In genomic region chr15:25939122-25939521, GRCh38 we compare ENCODE assay signal across 12 cellular contexts.
DNase-seq lines count a peak whose midpoint lies in the region; ATAC-seq and TF ChIP-seq lines count a peak whose summit lies in the region.
"Had no signal": no experiment of that assay in that cellular context is flagged by ENCODE, and none has a peak within 500 bp of the region (broad histone marks: within the 10 kb centered on the region; RNA-seq: fewer than 3 reads in every experiment).

No MANE protein-coding gene starts in this region.

- H4K5ac ChIP-seq in H9 (ENCODE audit: insufficient read length, low read depth, low read length) = no peak overlapping the region

- no peak overlapping the region for H3K4me2 ChIP-seq in H9 (ENCODE audit: insufficient read depth, insufficient read length, low read length)

- no peak overlapping the region for H2BK15ac ChIP-seq in H9 (ENCODE audit: low read depth, low read length)

- no peak overlapping the region for H3K4ac ChIP-seq in H9 (ENCODE audit: low read depth, low read length)

- H3K27ac ChIP-seq in left lung (no peak overlapping the region), H9 (ENCODE audit: insufficient read length, low read depth, low read length) (no peak overlapping the region)
- H3K27ac ChIP-seq: cardiac muscle cell had no signal

- H3K4me1 Mint-ChIP-seq in H9 = peaks cover 2 to 4% of the 10 kb centered on the region in 2 experiments; a peak in 3 of 4 replicates
- H3K4me1 Mint-ChIP-seq: neural crest cell had no signal

- no peak overlapping the region for H3K27ac Mint-ChIP-seq in H9
- H3K27ac Mint-ChIP-seq: activated T-cell treated with anti-CD3 and anti-CD28 coated beads, Interleukin-2, amount 50 U/mL, for 24 hours had no signal

- no peak overlapping the region for H3K14ac ChIP-seq in H9 (ENCODE audit: insufficient read depth, low read length)

- H2BK20ac ChIP-seq in H9 (ENCODE audit: low read depth, low read length, poor library complexity, severe bottlenecking) = no peak overlapping the region

- DNase-seq in left lung = no peak
- no peak for DNase-seq in H9
- no peak for DNase-seq in EL
- DNase-seq in activated CD4-positive, alpha-beta T cell treated with anti-CD3 and anti-CD28 coated beads for 4 hours = no peak
- DNase-seq: activated T-cell treated with anti-CD3 and anti-CD28 coated beads, Interleukin-2, amount 50 U/mL, for 24 hours; DMS153; NCI-H1694 treated with DMSO at 0.1 percent for 48 hours had no signal

- H3K36me3 Mint-ChIP-seq in H9 (ENCODE audit: insufficient read depth in 1 of 3, low read depth in 3 of 3) = peaks cover 0 to 2% (median 0%) of the 10 kb centered on the region in 3 experiments; a peak in 1 of 7 replicates

- H2BK120ac ChIP-seq in H9 (ENCODE audit: low read depth, low read length, poor library complexity, severe bottlenecking) = no peak overlapping the region

- no peak overlapping the region for H3K23ac ChIP-seq in H9 (ENCODE audit: insufficient read length, low read depth, low read length)

- H3K27me3 ChIP-seq in left lung (no peaks in the 10 kb centered on the region), H9 (ENCODE audit: insufficient read depth, low read length) (no peaks in the 10 kb centered on the region)
- H3K27me3 ChIP-seq: cardiac muscle cell had no signal

- H3K9me3 Mint-ChIP-seq in H9 = peaks cover 0 to 2% of the 10 kb centered on the region in 2 experiments; a peak in 2 of 5 replicates
- H3K9me3 Mint-ChIP-seq: activated T-cell treated with anti-CD3 and anti-CD28 coated beads, Interleukin-2, amount 50 U/mL, for 24 hours; neural crest cell had no signal

- no peak overlapping the region for H4K8ac ChIP-seq in H9 (replicated peaks; ENCODE audit: insufficient read length, low read depth, low read length)

- no peaks in the 10 kb centered on the region for H3K79me2 ChIP-seq in H9 (ENCODE audit: insufficient read depth, low read length)

- WGBS in H9 (ENCODE audit: extremely low coverage, insufficient read length, low lambda C conversion rate) = no CpG with 5 or more reads among the region's 4 CpGs

- no peak overlapping the region for H3K56ac ChIP-seq in H9 (ENCODE audit: insufficient read length, low read depth, low read length)

- intact Hi-C loops in left lung (cut with DNase I) = no loop called here

- no peak overlapping the region for H2AK5ac ChIP-seq in H9 (ENCODE audit: insufficient read length, low read length)

- no peaks in the 10 kb centered on the region for H3K79me1 ChIP-seq in H9 (ENCODE audit: insufficient read depth, low read depth, low read length, poor library complexity, severe bottlenecking)

- H3K9me3 ChIP-seq in left lung (no peaks in the 10 kb centered on the region), H9 (ENCODE audit: control insufficient read depth, low read depth, low read length) (no peaks in the 10 kb centered on the region)

- H3K18ac ChIP-seq in H9 (ENCODE audit: insufficient read length, low read depth, low read length) = no peak overlapping the region

- no peak for TF ChIP-seq CTCF in left lung (IDR thresholded peaks at IDR 0.05)
- no peak for TF ChIP-seq CTCF in H9 (conservative IDR thresholded peaks at IDR 0.05)

- no peak overlapping the region for H4K91ac ChIP-seq in H9 (ENCODE audit: insufficient read length, low read depth, low read length)

- no peak overlapping the region for H2AFZ ChIP-seq in H9 (ENCODE audit: low read length)

- no peak overlapping the region for H3T11ph ChIP-seq in H9 (ENCODE audit: low read length)

- ATAC-seq in GM19351 (IDR thresholded peaks at IDR 0.05; ENCODE audit: unreplicated experiment) (peak; percentile 90), HG02759 (IDR thresholded peaks at IDR 0.05; ENCODE audit: unreplicated experiment) (peak; percentile 97), HG03521 (IDR thresholded peaks at IDR 0.05; ENCODE audit: unreplicated experiment) (peak; percentile 71), left lung (no peak)

- no peak overlapping the region for H2BK12ac ChIP-seq in H9 (ENCODE audit: insufficient read length, low read depth, low read length)

- H3K27me3 Mint-ChIP-seq in H9 (ENCODE audit: low read depth) = no peaks in the 10 kb centered on the region; the same call in 1 of the 2 replicates
- H3K27me3 Mint-ChIP-seq: activated T-cell treated with anti-CD3 and anti-CD28 coated beads, Interleukin-2, amount 50 U/mL, for 24 hours had no signal

- no peaks in the 10 kb centered on the region for H3K23me2 ChIP-seq in H9 (ENCODE audit: insufficient read length, low read depth, low read length, poor library complexity, severe bottlenecking)

- no peak overlapping the region for H2BK5ac ChIP-seq in H9 (ENCODE audit: insufficient read length, low read length)

- H3K9ac ChIP-seq in H9 (ENCODE audit: extremely low read depth, insufficient read length, low read length) = no peak overlapping the region

- H3K4me3 Mint-ChIP-seq in H9 = no peak overlapping the region
- H3K4me3 Mint-ChIP-seq: activated T-cell treated with anti-CD3 and anti-CD28 coated beads, Interleukin-2, amount 50 U/mL, for 24 hours; neural crest cell had no signal

- no peaks in the 10 kb centered on the region for H3K4me1 ChIP-seq in left lung
- no peaks in the 10 kb centered on the region; the same call in 1 of the 2 replicates for H3K4me1 ChIP-seq in H9 (ENCODE audit: insufficient read depth, low read length)

- H3K4me3 ChIP-seq in left lung = no peak overlapping the region
- H3K4me3 ChIP-seq: cardiac muscle cell had no signal

- H4K20me1 ChIP-seq in H9 (ENCODE audit: control insufficient read depth, insufficient read depth, insufficient read length) = no peaks in the 10 kb centered on the region

- H3K36me3 ChIP-seq in left lung = no peaks in the 10 kb centered on the region
- H3K36me3 ChIP-seq: cardiac muscle cell had no signal
